Comparison of ENCODE assay signal across 23 cellular contexts in genomic region chr2:42071762-42072161, GRCh38. TPM values are rescaled to one million over a fixed set of nuclear protein-coding genes. Genes with fewer than 3 reads are reported as not detected.
DNase-seq lines count a peak whose midpoint lies in the region; ATAC-seq and TF ChIP-seq lines count a peak whose summit lies in the region.
"Had no signal": no experiment of that assay in that cellular context is flagged by ENCODE, and none has a peak within 500 bp of the region (broad histone marks: within the 10 kb centered on the region; RNA-seq: fewer than 3 reads in every experiment).

No MANE protein-coding gene starts in this region.

- H3K27ac Mint-ChIP-seq in activated T-helper 17 cell treated with anti-CD3 and anti-CD28 coated beads, Interleukin-2, amount 50 U/mL, for 72 hours: no peak overlapping the region
- H3K27ac Mint-ChIP-seq: activated B cell treated with CpG ODN at 0.5 μM for 24 hours; activated CD4-positive, alpha-beta memory T cell treated with anti-CD3 and anti-CD28 coated beads, Interleukin-2, amount 10 ng/mL, durations not matched to agents 7 days and 5 days; endodermal cell; immature natural killer cell; stimulated activated memory B cell treated with anti-CD40 and anti-IgM and Interleukin-4, amounts not matched to agents 10 μg/mL and 1 μg/mL and 100 μg/mL, for 72 hours had no signal

- H3K4me3 ChIP-seq in psoas muscle: no peak overlapping the region
- H3K4me3 ChIP-seq: lung, skin epidermis had no signal

- intact Hi-C loops in psoas muscle (cut with DNase I): loop anchor here (5.0 kb wide), 1 partner anchor 149 kb away; no protein-coding TSS in a partner anchor

- peaks cover 7% of the 10 kb centered on the region for H3K27me3 Mint-ChIP-seq in activated T-helper 17 cell treated with anti-CD3 and anti-CD28 coated beads, Interleukin-2, amount 50 U/mL, for 72 hours

- DNase-seq in HCEC 1CT (peak; percentile 86), SKM-1 treated with dmso at 0.1 percent for 144 hours (lab: John Stamatoyannopoulos, UW; ENCODE audit: unreplicated experiment) (peak; percentile 79), left lobe of liver (ENCODE audit: low spot score) (no peak), psoas muscle (peak; percentile 36 to 72), OCI-M2 (lab: John Stamatoyannopoulos, UW; ENCODE audit: unreplicated experiment) (no peak)
- DNase-seq in stimulated activated CD8-positive, alpha-beta memory T cell treated with anti-CD3 and anti-CD28 coated beads, Interleukin-4, amount 100 ng/mL, for 48 hours: no peak
- DNase-seq: activated B cell treated with CpG ODN at 0.5 μM for 24 hours; activated CD4-positive, alpha-beta memory T cell treated with anti-CD3 and anti-CD28 coated beads, Interleukin-2, amount 10 ng/mL, durations not matched to agents 7 days and 5 days; activated gamma-delta T cell; brain microvascular endothelial cell; C1 segment of cervical spinal cord; EL; head of caudate nucleus; immature natural killer cell; stimulated activated CD4-positive, alpha-beta T cell treated with anti-CD3 and anti-CD28 coated beads, Interleukin-2, amount 100 ng/mL, for 24 hours; T-helper 9 cell had no signal

- ATAC-seq in left lobe of liver (peak; percentile 19), psoas muscle (peak; percentile 42 to 69 (median 55)), GM19395 (IDR thresholded peaks at IDR 0.05; ENCODE audit: unreplicated experiment) (no peak)
- no peak for ATAC-seq in activated T-helper 17 cell treated with anti-CD3 and anti-CD28 coated beads, Interleukin-2, amount 50 U/mL, for 72 hours (replicated peaks)
- ATAC-seq: Panc1; stimulated activated memory B cell treated with anti-CD40 and anti-IgM and Interleukin-4, amounts not matched to agents 10 μg/mL and 1 μg/mL and 100 μg/mL, for 72 hours had no signal

- H3K4me3 Mint-ChIP-seq in activated T-helper 17 cell treated with anti-CD3 and anti-CD28 coated beads, Interleukin-2, amount 50 U/mL, for 72 hours: no peak overlapping the region
- H3K4me3 Mint-ChIP-seq: activated B cell treated with CpG ODN at 0.5 μM for 24 hours; activated CD4-positive, alpha-beta memory T cell treated with anti-CD3 and anti-CD28 coated beads, Interleukin-2, amount 10 ng/mL, durations not matched to agents 7 days and 5 days; endodermal cell; immature natural killer cell; stimulated activated memory B cell treated with anti-CD40 and anti-IgM and Interleukin-4, amounts not matched to agents 10 μg/mL and 1 μg/mL and 100 μg/mL, for 72 hours had no signal

- H3K27me3 ChIP-seq in psoas muscle (ENCODE audit: insufficient read depth in 3 of 3, low read length in 2 of 3): no peaks in the 10 kb centered on the region
- H3K27me3 ChIP-seq: brain microvascular endothelial cell had no signal

- TF ChIP-seq CTCF in psoas muscle (IDR thresholded peaks at IDR 0.05): no peak

- no peaks in the 10 kb centered on the region for H3K36me3 Mint-ChIP-seq in activated T-helper 17 cell treated with anti-CD3 and anti-CD28 coated beads, Interleukin-2, amount 50 U/mL, for 72 hours (ENCODE audit: low read depth)
- H3K36me3 Mint-ChIP-seq: immature natural killer cell had no signal

- H3K9me3 ChIP-seq in psoas muscle: no peaks in the 10 kb centered on the region

- peak overlapping the region; percentile 89 for H3K27ac ChIP-seq in psoas muscle
- H3K27ac ChIP-seq: brain microvascular endothelial cell, skin epidermis had no signal

- H3K4me1 ChIP-seq in psoas muscle: peaks cover 35% of the 10 kb centered on the region

- WGBS in psoas muscle, 3 donors: 86 to 89% (median 88%) methylated on average over 4 of the region's 4 CpGs

- no peaks in the 10 kb centered on the region for H3K36me3 ChIP-seq in psoas muscle (ENCODE audit: insufficient read depth in 1 of 2, low read depth in 1 of 2)
- H3K36me3 ChIP-seq: brain microvascular endothelial cell had no signal

- no peaks in the 10 kb centered on the region for H3K9me3 Mint-ChIP-seq in activated T-helper 17 cell treated with anti-CD3 and anti-CD28 coated beads, Interleukin-2, amount 50 U/mL, for 72 hours
- H3K9me3 Mint-ChIP-seq: activated B cell treated with CpG ODN at 0.5 μM for 24 hours; activated CD4-positive, alpha-beta memory T cell treated with anti-CD3 and anti-CD28 coated beads, Interleukin-2, amount 10 ng/mL, durations not matched to agents 7 days and 5 days; endodermal cell had no signal

- no peaks in the 10 kb centered on the region for H3K4me1 Mint-ChIP-seq in activated T-helper 17 cell treated with anti-CD3 and anti-CD28 coated beads, Interleukin-2, amount 50 U/mL, for 72 hours
- H3K4me1 Mint-ChIP-seq: activated B cell treated with CpG ODN at 0.5 μM for 24 hours; activated CD4-positive, alpha-beta memory T cell treated with anti-CD3 and anti-CD28 coated beads, Interleukin-2, amount 10 ng/mL, durations not matched to agents 7 days and 5 days; immature natural killer cell; stimulated activated memory B cell treated with anti-CD40 and anti-IgM and Interleukin-4, amounts not matched to agents 10 μg/mL and 1 μg/mL and 100 μg/mL, for 72 hours had no signal

RNA-seq across cellular contexts. Expression of gene PKDCC, which starts 23.9 kb away (rescaled TPM):
- total RNA-seq in left lobe of liver (14.2 TPM), psoas muscle (100 to 1,000 TPM in 2 of 4 donors, 10 to 100 TPM in 2; 45.6 to 159 (median 111) TPM)
- 100 to 1,000 TPM in 2 of 3 donors, 10 to 100 TPM in 1; 76.1 to 209 (median 186) TPM for polyA plus RNA-seq in psoas muscle
- not detected for total RNA-seq in activated T-helper 17 cell treated with anti-CD3 and anti-CD28 coated beads, Interleukin-2, amount 50 U/mL, for 72 hours
- total RNA-seq: activated B cell treated with CpG ODN at 0.5 μM for 24 hours; activated CD4-positive, alpha-beta memory T cell treated with anti-CD3 and anti-CD28 coated beads, Interleukin-2, amount 10 ng/mL, durations not matched to agents 7 days and 5 days had no signal
- polyA plus RNA-seq: immature natural killer cell had no signal

Comparison
In these comparisons a context has a peak if more than half of its experiments do, and no peak if none do; other contexts are left out.
1. DNase-seq: peak in HCEC 1CT (single experiment), SKM-1 treated with dmso at 0.1 percent for 144 hours (single experiment) and psoas muscle (2 of 2); none in left lobe of liver (single experiment), OCI-M2 (single experiment) and stimulated activated CD8-positive, alpha-beta memory T cell treated with anti-CD3 and anti-CD28 coated beads, Interleukin-4, amount 100 ng/mL, for 48 hours (single experiment).
2. ATAC-seq: peak in left lobe of liver (single experiment) and psoas muscle (4 of 4); none in activated T-helper 17 cell treated with anti-CD3 and anti-CD28 coated beads, Interleukin-2, amount 50 U/mL, for 72 hours (single experiment) and GM19395 (single experiment).
3. RNA of gene PKDCC, which starts 23.9 kb away (total RNA-seq): 45.6 to 159 TPM in psoas muscle and 14.2 TPM in left lobe of liver (single experiment); not detected in activated T-helper 17 cell treated with anti-CD3 and anti-CD28 coated beads, Interleukin-2, amount 50 U/mL, for 72 hours; every median in the first group is over 10 times any median in the second.